13 cellular contexts compared by ENCODE assay signal in genomic region chr9:34744295-34745221, GRCh38. TPM values are rescaled to one million over a fixed set of nuclear protein-coding genes. Genes with fewer than 3 reads are reported as not detected.
DNase-seq lines count a peak whose midpoint lies in the region; ATAC-seq and TF ChIP-seq lines count a peak whose summit lies in the region.
"Had no signal": no experiment of that assay in that cellular context is flagged by ENCODE, and none has a peak within 500 bp of the region (broad histone marks: within the 10 kb centered on the region; RNA-seq: fewer than 3 reads in every experiment).

No MANE protein-coding gene starts in this region.

- DNase-seq in activated CD4-positive, CD25-positive, alpha-beta regulatory T cell (lab: John Stamatoyannopoulos, UW), result no peak
- DNase-seq in RWPE2 (ENCODE audit: low spot score), result peak; percentile 95
- peak; percentile 60 for DNase-seq in left cardiac atrium
- no peak for DNase-seq in upper lobe of left lung
- DNase-seq in dorsolateral prefrontal cortex, result no peak
- DNase-seq in vagina (ENCODE audit: extremely low spot score in 2 of 2), result no peak
- DNase-seq in H7, result no peak
- DNase-seq: AML-193; stimulated activated CD4-positive, alpha-beta T cell treated with anti-CD3 and anti-CD28 coated beads, Interleukin-15, amount 100 ng/mL, for 24 hours had no signal

- H3K27ac ChIP-seq in RWPE2 (ENCODE audit: poor library complexity, severe bottlenecking), result peak overlapping the region; percentile 96
- H3K27ac ChIP-seq in upper lobe of left lung, result no peak overlapping the region
- H3K27ac ChIP-seq in dorsolateral prefrontal cortex, result no peak overlapping the region
- H3K27ac ChIP-seq in vagina, result no peak overlapping the region

- TF ChIP-seq POLR2A in upper lobe of left lung (IDR thresholded peaks at IDR 0.05) (no peak), vagina (IDR thresholded peaks at IDR 0.05) (no peak)

- H3K36me3 ChIP-seq in RWPE2 (ENCODE audit: low read depth) (no peaks in the 10 kb centered on the region), upper lobe of left lung (no peaks in the 10 kb centered on the region), vagina (no peaks in the 10 kb centered on the region), H7 (replicated peaks; ENCODE audit: control insufficient read depth, insufficient read depth, low read length) (no peaks in the 10 kb centered on the region)

- intact Hi-C loops in left cardiac atrium (cut with DNase I), result no loop called here
- intact Hi-C loops in dorsolateral prefrontal cortex (cut with DNase I), result no loop called here
- intact Hi-C loops in vagina (cut with DNase I), result no loop called here

- H3K9me3 ChIP-seq in RWPE2 (ENCODE audit: severe bottlenecking) (no peaks in the 10 kb centered on the region), upper lobe of left lung (peaks cover 0 to 7% (median 2%) of the 10 kb centered on the region in 4 donors), vagina (no peaks in the 10 kb centered on the region)

- H3K4me3 ChIP-seq in RWPE2 (ENCODE audit: severe bottlenecking) (no peak overlapping the region), upper lobe of left lung (no peak overlapping the region), dorsolateral prefrontal cortex (no peak overlapping the region), vagina (no peak overlapping the region), H7 (ENCODE audit: insufficient read depth, low read depth, low read length) (no peak overlapping the region)

- H3K4me1 ChIP-seq in RWPE2 (ENCODE audit: insufficient read depth, poor library complexity, severe bottlenecking) (peaks cover 37% of the 10 kb centered on the region), upper lobe of left lung (no peaks in the 10 kb centered on the region), vagina (peaks cover 9% of the 10 kb centered on the region)

- H3K27me3 ChIP-seq in RWPE2 (ENCODE audit: insufficient read depth, poor library complexity, severe bottlenecking) (no peaks in the 10 kb centered on the region), upper lobe of left lung (no peaks in the 10 kb centered on the region), dorsolateral prefrontal cortex (peaks cover 0 to 3% (median 0%) of the 10 kb centered on the region in 45 donors), vagina (no peaks in the 10 kb centered on the region), H7 (ENCODE audit: control insufficient read depth, insufficient read depth, low read length) (no peaks in the 10 kb centered on the region)

- ATAC-seq in activated CD4-positive, CD25-positive, alpha-beta regulatory T cell treated with anti-CD3 and anti-CD28 coated beads, Interleukin-2, amount 50 U/mL, for 24 hours, result peak; percentile 63 to 71
- ATAC-seq in RWPE2 (ENCODE audit: low read depth), result peak; percentile 99
- ATAC-seq in left cardiac atrium, result peak; percentile 70 to 100
- peak; percentile 53 to 56 for ATAC-seq in upper lobe of left lung (ENCODE audit: low FRiP score in 2 of 2)
- ATAC-seq: left colon, SK-N-SH treated with all-trans-retinoic acid at 6 μM for 48 hours had no signal

- no peak for TF ChIP-seq CTCF in RWPE2 (IDR thresholded peaks at IDR 0.05; ENCODE audit: poor library complexity, severe bottlenecking)
- no peak for TF ChIP-seq CTCF in upper lobe of left lung (IDR thresholded peaks at IDR 0.05)
- no peak for TF ChIP-seq CTCF in dorsolateral prefrontal cortex (IDR thresholded peaks at IDR 0.05 in 54 of 56, conservative IDR thresholded peaks at IDR 0.05 in 2 of 56; ENCODE audit: low read depth in 1 of 56, partially characterized antibody in 56 of 56)
- no peak for TF ChIP-seq CTCF in vagina (IDR thresholded peaks at IDR 0.05)

- TF ChIP-seq EP300 in upper lobe of left lung (IDR thresholded peaks at IDR 0.05), result no peak

- 79 to 85% methylated on average over 2 of the region's 2 CpGs for WGBS in upper lobe of left lung, 2 donors

RNA-seq across cellular contexts. Expression of gene CCL21, which starts 34.6 kb away (rescaled TPM):
- total RNA-seq in left cardiac atrium, result 10 to 100 TPM; 19.0 to 65.3 TPM
- 10 to 100 TPM in 5 of 6 donors, 1 to 10 TPM in 1; 7.3 to 92.0 (median 79.5) TPM for total RNA-seq in upper lobe of left lung
- under 1 TPM in 1 of 120 experiments, not detected in 119; 0.95 TPM for total RNA-seq in dorsolateral prefrontal cortex
- 174 TPM for total RNA-seq in vagina
- total RNA-seq in H7 (2014; rRNA removed; shearing (Covaris generic)), result not detected in 2 replicates
- total RNA-seq: temporal lobe had no signal

RNA-seq across cellular contexts. Expression of gene CCL19, which starts 53.5 kb away (rescaled TPM):
- total RNA-seq in left cardiac atrium, result 10 to 100 TPM in 1 of 2 donors, 1 to 10 TPM in 1; 8.0 to 13.4 TPM
- 1 to 10 TPM in 3 of 6 donors, not detected in 3; 2.0 to 5.2 (median 5.2) TPM for total RNA-seq in upper lobe of left lung
- 10 to 100 TPM in 2 of 120 experiments, 1 to 10 TPM in 42, under 1 TPM in 5, not detected in 71; 0.77 to 16.3 (median 1.8) TPM for total RNA-seq in dorsolateral prefrontal cortex
- total RNA-seq in vagina, result 3.7 TPM
- not detected in 2 replicates for total RNA-seq in H7 (2014; rRNA removed; shearing (Covaris generic))
- total RNA-seq: temporal lobe had no signal

Comparison
In these comparisons a context has a peak if more than half of its experiments do, and no peak if none do; other contexts are left out.
1. DNase-seq: peak in RWPE2 (single experiment) and left cardiac atrium (single experiment); none in activated CD4-positive, CD25-positive, alpha-beta regulatory T cell (0 of 4), upper lobe of left lung (0 of 2), dorsolateral prefrontal cortex (0 of 10), vagina (0 of 2) and H7 (single experiment).
2. Peak in every context shown above with its lines, with median percentiles within 50 percentile points of each other: ATAC-seq.